35 cellular contexts compared by ENCODE assay signal in the genomic region with DNA sequence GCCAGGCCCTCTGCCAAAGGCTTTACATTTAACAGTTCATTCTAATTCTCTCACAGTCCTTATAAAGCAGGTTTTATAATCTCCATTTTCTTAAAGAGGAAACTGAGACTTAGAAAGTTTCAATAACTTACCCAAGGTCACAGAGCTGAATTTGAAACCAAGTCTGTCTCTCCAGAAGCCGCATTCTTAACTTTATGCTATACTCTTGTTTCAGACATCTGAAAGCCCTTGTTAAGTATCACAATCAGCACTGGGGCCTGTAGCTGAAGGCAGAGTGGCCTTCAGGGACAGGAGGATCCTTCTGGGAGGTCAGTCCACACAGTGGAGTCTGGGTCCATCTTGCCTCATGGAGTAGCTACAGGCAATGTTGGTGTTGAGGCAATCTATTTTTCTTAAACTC. TPM values are rescaled to one million over a fixed set of nuclear protein-coding genes. Genes with fewer than 3 reads are reported as not detected.
"Had no signal": no experiment of that assay in that cellular context is flagged by ENCODE, and none has a peak within 500 bp of the region (broad histone marks: within the 10 kb centered on the region; RNA-seq: fewer than 3 reads in every experiment).

No MANE protein-coding gene starts in this region.

- H3K4me3 ChIP-seq: adrenal gland, body of pancreas, breast epithelium had no signal

- H3K27me3 ChIP-seq: adrenal gland, body of pancreas, brain microvascular endothelial cell, breast epithelium had no signal

- DNase-seq: activated B cell treated with CpG ODN at 0.5 μM for 24 hours; activated CD4-positive, alpha-beta memory T cell treated with anti-CD3 and anti-CD28 coated beads for 36 hours; activated CD4-positive, alpha-beta T cell treated with anti-CD3 and anti-CD28 coated beads for 4 hours; activated CD4-positive, alpha-beta T cell treated with anti-CD3 and anti-CD28 coated beads, Interleukin-2, amount 10 ng/mL, durations not matched to agents 24 days and 14 days; activated CD4-positive, alpha-beta T cell treated with anti-CD3 and anti-CD28 coated beads, Interleukin-2, amount 50 U/mL, for 1 hour; activated CD4-positive, alpha-beta T cell treated with anti-CD3 and anti-CD28 coated beads, Interleukin-2, amount 50 U/mL, for 4 hours; activated CD4-positive, CD25-positive, alpha-beta regulatory T cell treated with anti-CD3 and anti-CD28 coated beads, Interleukin-2, amount 50 U/mL, for 72 hours; activated CD8-positive, alpha-beta memory T cell treated with anti-CD3 and anti-CD28 coated beads, Interleukin-2, amount 50 U/mL, for 4 hours; activated CD8-positive, alpha-beta T cell treated with anti-CD3 and anti-CD28 coated beads for 36 hours; activated effector memory CD4-positive, alpha-beta T cell treated with anti-CD3 and anti-CD28 coated beads, Interleukin-2, amount 50 U/mL, for 16 hours; activated gamma-delta T cell treated with Interleukin-2 at 50 U/mL for 16 hours; activated naive CD4-positive, alpha-beta T cell; activated naive CD4-positive, alpha-beta T cell treated with anti-CD3 and anti-CD28 coated beads for 36 hours; activated naive CD4-positive, alpha-beta T cell treated with anti-CD3 and anti-CD28 coated beads, Interleukin-2, amount 50 U/mL, for 16 hours; activated naive CD8-positive, alpha-beta T cell treated with anti-CD3 and anti-CD28 coated beads for 36 hours; activated T-cell treated with anti-CD3 and anti-CD28 coated beads for 4 hours; activated T-cell treated with anti-CD3 and anti-CD28 coated beads, Interleukin-2, amount 50 U/mL, for 1 hour; activated T-cell treated with anti-CD3 and anti-CD28 coated beads, Interleukin-2, amount 50 U/mL, for 4 hours; activated T-cell treated with anti-CD3 and anti-CD28 coated beads, Interleukin-2, amount 50 U/mL, for 72 hours; adrenal gland; amniotic stem cell; aorta; body of pancreas; brain microvascular endothelial cell; central memory CD4-positive, alpha-beta T cell; T-helper 2 cell; T-helper 9 cell; WERI-Rb-1 had no signal

- H3K27ac ChIP-seq: adrenal gland, body of pancreas, brain microvascular endothelial cell, breast epithelium, WERI-Rb-1 had no signal

- H3K4me1 ChIP-seq: adrenal gland, body of pancreas, breast epithelium had no signal

- H3K36me3 ChIP-seq: adrenal gland, brain microvascular endothelial cell, breast epithelium, WERI-Rb-1 had no signal

- FAIRE-seq: astrocyte, colon, TTC549 had no signal

- ATAC-seq: activated CD8-positive, alpha-beta T cell treated with anti-CD3 and anti-CD28 coated beads for 36 hours; activated naive CD4-positive, alpha-beta T cell treated with anti-CD3 and anti-CD28 coated beads, Interleukin-2, amount 50 U/mL, for 72 hours; activated T-cell treated with anti-CD3 and anti-CD28 coated beads, Interleukin-2, amount 50 U/mL, for 4 hours; activated T-cell treated with anti-CD3 and anti-CD28 coated beads, Interleukin-2, amount 50 U/mL, for 72 hours; activated T-helper 17 cell treated with anti-CD3 and anti-CD28 coated beads, Interleukin-2, amount 50 U/mL, for 72 hours; body of pancreas had no signal

- H3K9me3 ChIP-seq: adrenal gland, body of pancreas, breast epithelium had no signal

RNA-seq across cellular contexts. Expression of gene LRRN1, which starts 27.9 kb away (rescaled TPM):
- total RNA-seq: activated T-helper 1 cell treated with anti-CD3 and anti-CD28 coated beads, Interleukin-12 subunit alpha, Interleukin-12 subunit beta, Interleukin-2, Interleukin-4 antibody, amounts not matched to agents 30 ng/mL and 10 ng/mL and 1 ng/mL, durations not matched to agents 14 hours and 24 hours and 36 hours; activated T-helper 17 cell treated with anti-CD3 and anti-CD28 coated beads, Interleukin-2, amount 50 U/mL, for 72 hours had no signal
